In the genomic region with DNA sequence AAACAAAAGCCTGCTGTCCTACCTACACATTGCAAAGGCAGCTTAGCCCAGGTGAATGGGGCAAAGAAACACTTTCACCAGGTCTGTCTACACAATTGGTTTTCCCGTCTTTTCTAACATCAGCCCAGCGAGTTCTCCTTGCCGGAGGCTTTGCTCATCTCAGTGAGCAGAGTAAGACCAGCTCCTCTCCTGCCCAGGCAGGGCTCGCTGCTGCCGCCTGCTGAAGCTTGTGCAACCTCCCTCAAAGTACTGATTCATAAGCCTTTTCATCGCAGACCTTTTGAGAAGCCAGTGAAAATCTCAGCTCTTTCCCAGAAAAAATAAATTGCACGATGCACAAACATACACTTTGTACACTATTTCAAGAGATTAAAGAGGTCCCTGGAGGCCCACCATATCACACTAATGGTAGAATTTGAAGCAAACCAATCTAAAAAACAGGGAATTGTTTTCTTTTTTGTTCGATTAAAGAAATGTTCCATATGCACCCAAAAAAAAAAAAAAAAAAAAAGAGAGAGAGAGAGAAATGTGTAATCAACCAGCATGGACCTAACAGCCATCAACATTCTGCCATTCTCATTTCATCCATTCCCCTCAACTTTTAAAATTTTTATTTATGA, we compare ENCODE assay signal across 8 cellular contexts.
DNase-seq lines count a peak whose midpoint lies in the region; ATAC-seq and TF ChIP-seq lines count a peak whose summit lies in the region.

No MANE protein-coding gene starts in this region.

- 16 to 17% methylated on average over 8 of the region's 8 CpGs for WGBS in thyroid gland, 2 donors

- in situ Hi-C loops in T47D (cut with HindIII; ENCODE audit: low pct_unique_long_range_greater_than_20kb, low sequenced_read_pairs), result no loop called here

- no peak overlapping the region for H3K27ac ChIP-seq in thyroid gland

- no peak for TF ChIP-seq POLR2A in thyroid gland (IDR thresholded peaks at IDR 0.05)

- no peak overlapping the region for H3K4me3 ChIP-seq in thyroid gland (replicated peaks in 1 of 3)

- no peaks in the 10 kb centered on the region for H3K4me1 ChIP-seq in thyroid gland

- H3K36me3 ChIP-seq in thyroid gland, result no peaks in the 10 kb centered on the region

- intact Hi-C loops in Calu3 (cut with micrococcal nuclease; ENCODE audit: unreplicated experiment) (no loop called here), thyroid gland (cut with DNase I) (loop anchor here (10.0 kb wide), 1 partner anchor 569 kb away; no protein-coding TSS in a partner anchor)

- H3K27ac Mint-ChIP-seq in Calu3 (ENCODE audit: unreplicated experiment), result no peak overlapping the region

- peak; percentile 30 for TF ChIP-seq CTCF in Calu3 (IDR thresholded peaks at IDR 0.05; ENCODE audit: unreplicated experiment)
- TF ChIP-seq CTCF in thyroid gland (IDR thresholded peaks at IDR 0.05), result peak in 4 of 6 experiments; percentile 15 to 74 (median 42)

- peak; percentile 62 for ATAC-seq in GM21825 (IDR thresholded peaks at IDR 0.05; ENCODE audit: unreplicated experiment)
- ATAC-seq in activated CD4-positive, CD25-positive, alpha-beta regulatory T cell treated with anti-CD3 and anti-CD28 coated beads, Interleukin-2, amount 50 U/mL, for 24 hours, result no peak

- peaks cover 36% of the 10 kb centered on the region for H3K27me3 Mint-ChIP-seq in Calu3 (ENCODE audit: unreplicated experiment)

- BruUV-seq in Calu3 (replicated peaks; lab: Mats Ljungman, UMichigan), result no TSS peak

- no peaks in the 10 kb centered on the region for H3K9me3 Mint-ChIP-seq in Calu3 (ENCODE audit: low read depth, unreplicated experiment)

- H3K27me3 ChIP-seq in thyroid gland, result no peaks in the 10 kb centered on the region

- no peaks in the 10 kb centered on the region for H3K9me3 ChIP-seq in thyroid gland

- no peaks in the 10 kb centered on the region for H3K4me1 Mint-ChIP-seq in Calu3 (ENCODE audit: low read depth, unreplicated experiment)

- no peaks in the 10 kb centered on the region for H3K36me3 Mint-ChIP-seq in Calu3 (ENCODE audit: insufficient read depth, unreplicated experiment)

- no peak overlapping the region for H3K4me3 Mint-ChIP-seq in Calu3 (ENCODE audit: low read depth, unreplicated experiment)

- CTCF ChIA-PET in Calu3 (lab: Charles Lee), result interaction anchor here (0.6 to 1.1 kb wide), 5 partner anchors 11 to 1885 kb away, joined by 3 to 5 read pairs (median 4); no protein-coding TSS in a partner anchor

- peak; percentile 48 for DNase-seq in Calu3
- peak; percentile 44 for DNase-seq in NCI-H226
- DNase-seq in T47D (ENCODE audit: low read depth in 1 of 2, low spot score in 1 of 2), result peak; percentile 53 to 79
- peak; percentile 93 for DNase-seq in islet precursor cell
- peak; percentile 55 to 71 for DNase-seq in thyroid gland
- DNase-seq in NCI-H1048 (lab: John Stamatoyannopoulos, UW), result no peak
